In the genomic region with DNA sequence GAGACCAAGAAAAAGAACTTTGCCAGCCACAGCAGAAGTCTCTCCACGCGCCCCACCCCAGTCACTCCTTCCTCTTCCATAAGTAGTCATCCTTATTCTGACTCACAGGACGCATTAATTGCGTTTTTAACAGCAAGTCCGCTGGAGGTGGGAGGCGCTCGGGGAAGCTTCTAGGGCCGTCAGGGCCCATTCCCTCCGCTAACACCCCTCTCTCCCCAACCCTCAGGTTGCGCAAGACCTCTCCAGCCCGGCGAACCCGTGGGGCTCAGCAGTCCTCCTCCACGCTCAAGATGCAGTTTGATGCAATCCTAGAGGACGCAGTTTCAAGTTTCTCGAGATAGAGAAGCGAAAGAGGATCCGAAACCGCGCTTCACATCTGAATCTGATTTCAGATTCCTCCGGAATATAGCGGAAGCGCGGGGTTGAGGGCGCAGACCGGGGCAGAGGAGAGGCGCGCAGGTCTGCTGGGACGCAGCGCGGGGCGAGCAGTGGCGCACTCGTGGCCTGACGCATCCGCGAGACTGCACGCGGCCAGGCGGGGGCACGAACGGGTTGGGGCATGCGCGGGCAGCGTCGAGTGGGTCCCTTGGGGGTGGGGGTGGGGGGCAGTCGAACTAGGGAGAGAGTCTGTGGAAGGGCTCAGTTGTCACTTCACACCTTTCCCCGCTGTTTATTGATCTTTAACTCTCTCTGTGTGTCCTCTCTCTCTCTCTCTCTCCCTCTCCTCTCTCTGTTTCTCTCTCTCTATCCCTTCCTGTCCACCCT, we compare ENCODE assay signal across 8 cellular contexts. TPM values are rescaled to one million over a fixed set of nuclear protein-coding genes. Genes with fewer than 3 reads are reported as not detected.
DNase-seq lines count a peak whose midpoint lies in the region; ATAC-seq and TF ChIP-seq lines count a peak whose summit lies in the region.

No MANE protein-coding gene starts in this region.

- H3K4me3 ChIP-seq in BLaER1 (peak overlapping the region; percentile 54), epithelial cell of proximal tubule (ENCODE audit: low read depth, low read length) (peak overlapping the region; percentile 71), mononuclear cell (ENCODE audit: low read length) (peak overlapping the region; percentile 37)

- ATAC-seq in GM18907 (IDR thresholded peaks at IDR 0.05; ENCODE audit: unreplicated experiment): peak; percentile 86
- ATAC-seq in HG03103 (IDR thresholded peaks at IDR 0.05; ENCODE audit: low read depth, unreplicated experiment): peak; percentile 76

- H3K9me3 ChIP-seq in BLaER1 (no peaks in the 10 kb centered on the region), mononuclear cell (ENCODE audit: low read depth, low read length) (no peaks in the 10 kb centered on the region)

- H3K9ac ChIP-seq in BLaER1: peak overlapping the region; percentile 60; the same call in 1 of the 2 replicates

- DNase-seq in NCI-H69 (lab: John Stamatoyannopoulos, UW): peak; percentile 82
- DNase-seq in activated CD8-positive, alpha-beta memory T cell treated with anti-CD3 and anti-CD28 coated beads, Interleukin-2, amount 50 U/mL, for 4 hours: peak; percentile 49
- no peak for DNase-seq in epithelial cell of proximal tubule (ENCODE audit: low read depth)
- peak; percentile 28 to 50 for DNase-seq in stimulated activated CD8-positive, alpha-beta memory T cell treated with anti-CD3 and anti-CD28 coated beads, Interleukin-7, amount 100 ng/mL, for 4 hours (ENCODE audit: low read depth in 2 of 2)

- TF ChIP-seq CTCF in epithelial cell of proximal tubule (conservative IDR thresholded peaks at IDR 0.05; ENCODE audit: low read depth, low read length): no peak

- H4K20me1 ChIP-seq in BLaER1: no peaks in the 10 kb centered on the region

- H3K4me1 ChIP-seq in BLaER1 (peaks cover 33% of the 10 kb centered on the region), mononuclear cell (ENCODE audit: insufficient read depth, low read length) (peaks cover 71% of the 10 kb centered on the region)

- no peaks in the 10 kb centered on the region for H3K36me3 ChIP-seq in BLaER1

- H3K27me3 ChIP-seq in BLaER1 (no peaks in the 10 kb centered on the region), mononuclear cell (ENCODE audit: insufficient read depth, low read length) (no peaks in the 10 kb centered on the region)

- peak overlapping the region; percentile 75 for H3K27ac ChIP-seq in BLaER1

- H3K4me2 ChIP-seq in BLaER1: peak overlapping the region; percentile 82

RNA-seq across cellular contexts. Expression of a gene that starts 37.8 kb away (rescaled TPM):
- total RNA-seq in epithelial cell of proximal tubule: 444 and 614 TPM in 2 replicates
- 1,522 TPM for total RNA-seq in mononuclear cell
